In genomic region chr14:89479802-89480201, GRCh38 we compare ENCODE assay signal across 22 cellular contexts.
DNase-seq lines count a peak whose midpoint lies in the region; ATAC-seq and TF ChIP-seq lines count a peak whose summit lies in the region.
"Had no signal": no experiment of that assay in that cellular context is flagged by ENCODE, and none has a peak within 500 bp of the region (broad histone marks: within the 10 kb centered on the region; RNA-seq: fewer than 3 reads in every experiment).

No MANE protein-coding gene starts in this region.

- H3K27me3 ChIP-seq in right atrium auricular region: no peaks in the 10 kb centered on the region
- H3K27me3 ChIP-seq: tibial artery had no signal

- no peaks in the 10 kb centered on the region for H3K27me3 Mint-ChIP-seq in natural killer cell (ENCODE audit: low read depth in 2 of 2)
- no peaks in the 10 kb centered on the region for H3K27me3 Mint-ChIP-seq in natural killer cell treated with Interleukin-12 subunit alpha and Interleukin-12 subunit beta and Interleukin-15 and Interleukin-18, amount 100 ng/mL, for 72 hours
- H3K27me3 Mint-ChIP-seq: activated CD8-positive, alpha-beta memory T cell treated with anti-CD3 and anti-CD28 coated beads, Interleukin-2, amount 10 ng/mL, durations not matched to agents 7 days and 5 days; CD4-positive, alpha-beta memory T cell had no signal

- in situ Hi-C loops in GM13976 (cut with MboI; ENCODE audit: low sequenced_read_pairs, unreplicated experiment): no loop called here

- ATAC-seq in natural killer cell: no peak
- no peak for ATAC-seq in natural killer cell treated with Interleukin-12 subunit alpha and Interleukin-12 subunit beta and Interleukin-15 and Interleukin-18, amount 100 ng/mL, for 72 hours
- ATAC-seq in HG03139 (IDR thresholded peaks at IDR 0.05; ENCODE audit: unreplicated experiment): no peak
- no peak for ATAC-seq in HG03045 (IDR thresholded peaks at IDR 0.05; ENCODE audit: unreplicated experiment)
- ATAC-seq: A549; activated CD8-positive, alpha-beta memory T cell treated with anti-CD3 and anti-CD28 coated beads, Interleukin-2, amount 10 ng/mL, durations not matched to agents 7 days and 5 days; left colon had no signal

- H3K9me3 Mint-ChIP-seq in natural killer cell: no peaks in the 10 kb centered on the region
- H3K9me3 Mint-ChIP-seq in natural killer cell treated with Interleukin-12 subunit alpha and Interleukin-12 subunit beta and Interleukin-15 and Interleukin-18, amount 100 ng/mL, for 72 hours: no peaks in the 10 kb centered on the region
- H3K9me3 Mint-ChIP-seq: CD4-positive, alpha-beta memory T cell had no signal

- peak overlapping the region; percentile 31 to 40 for H3K27ac Mint-ChIP-seq in natural killer cell
- H3K27ac Mint-ChIP-seq in natural killer cell treated with Interleukin-12 subunit alpha and Interleukin-12 subunit beta and Interleukin-15 and Interleukin-18, amount 100 ng/mL, for 72 hours: no peak overlapping the region
- H3K27ac Mint-ChIP-seq: activated CD8-positive, alpha-beta memory T cell treated with anti-CD3 and anti-CD28 coated beads, Interleukin-2, amount 10 ng/mL, durations not matched to agents 7 days and 5 days had no signal

- DNase-seq in natural killer cell (no peak), SIG-M5 (lab: John Stamatoyannopoulos, UW) (peak; percentile 37), fibroblast of pulmonary artery (ENCODE audit: low read depth) (peak; percentile 36), GM13976 (ENCODE audit: low spot score) (no peak), right atrium auricular region (ENCODE audit: low spot score) (no peak)
- no peak for DNase-seq in natural killer cell treated with Interleukin-12 subunit alpha and Interleukin-12 subunit beta and Interleukin-15 and Interleukin-18, amount 100 ng/mL, for 72 hours (ENCODE audit: low spot score)
- DNase-seq: activated CD8-positive, alpha-beta memory T cell treated with anti-CD3 and anti-CD28 coated beads, Interleukin-2, amount 10 ng/mL, durations not matched to agents 7 days and 5 days; amniotic stem cell; CD4-positive, alpha-beta memory T cell; DMS79 treated with DMSO at 0.1 percent for 48 hours; foreskin fibroblast; left colon; MM.1S; NCI-H2029 treated with DMSO at 0.1 percent for 48 hours; NCI-H524 treated with DMSO at 0.1 percent for 48 hours; stimulated activated CD4-positive, alpha-beta T cell treated with anti-CD3 and anti-CD28 coated beads, Interleukin-15, amount 100 ng/mL, for 24 hours; stimulated activated naive CD4-positive, alpha-beta T cell; T-helper 9 cell had no signal

- H3K27ac ChIP-seq in right atrium auricular region: peak overlapping the region in 1 of 2 donors; percentile 78
- H3K27ac ChIP-seq: A549, tibial artery had no signal

- intact Hi-C loops in natural killer cell (cut with micrococcal nuclease): no loop called here

- H3K36me3 ChIP-seq in right atrium auricular region: no peaks in the 10 kb centered on the region
- H3K36me3 ChIP-seq: tibial artery had no signal

- H3K4me1 Mint-ChIP-seq in natural killer cell: peaks cover 40 to 41% of the 10 kb centered on the region in 2 donors
- H3K4me1 Mint-ChIP-seq in natural killer cell treated with Interleukin-12 subunit alpha and Interleukin-12 subunit beta and Interleukin-15 and Interleukin-18, amount 100 ng/mL, for 72 hours (ENCODE audit: low read depth in 2 of 2): peaks cover 4 to 31% of the 10 kb centered on the region in 2 donors

- TF ChIP-seq CTCF in natural killer cell (IDR thresholded peaks at IDR 0.05) (no peak), fibroblast of pulmonary artery (IDR thresholded peaks at IDR 0.05; ENCODE audit: low read length, missing control alignments) (no peak), GM13976 (IDR thresholded peaks at IDR 0.05; ENCODE audit: borderline replicate concordance, control extremely low read depth, extremely low read depth, insufficient read depth, missing control alignments) (no peak), right atrium auricular region (IDR thresholded peaks at IDR 0.05) (no peak)

- H3K4me3 ChIP-seq in fibroblast of pulmonary artery (replicated peaks; ENCODE audit: low read depth, low read length) (no peak overlapping the region), right atrium auricular region (no peak overlapping the region)
- H3K4me3 ChIP-seq: A549, tibial artery had no signal

- H3K36me3 Mint-ChIP-seq in natural killer cell: no peaks in the 10 kb centered on the region
- H3K36me3 Mint-ChIP-seq in natural killer cell treated with Interleukin-12 subunit alpha and Interleukin-12 subunit beta and Interleukin-15 and Interleukin-18, amount 100 ng/mL, for 72 hours: no peaks in the 10 kb centered on the region

- H3K4me1 ChIP-seq in right atrium auricular region: peaks cover 0 to 11% of the 10 kb centered on the region in 2 donors
- H3K4me1 ChIP-seq: A549 had no signal

- H3K9me3 ChIP-seq in right atrium auricular region: no peaks in the 10 kb centered on the region
- H3K9me3 ChIP-seq: A549, tibial artery had no signal

- H3K4me3 Mint-ChIP-seq in natural killer cell: no peak overlapping the region
- H3K4me3 Mint-ChIP-seq in natural killer cell treated with Interleukin-12 subunit alpha and Interleukin-12 subunit beta and Interleukin-15 and Interleukin-18, amount 100 ng/mL, for 72 hours: no peak overlapping the region
- H3K4me3 Mint-ChIP-seq: activated CD8-positive, alpha-beta memory T cell treated with anti-CD3 and anti-CD28 coated beads, Interleukin-2, amount 10 ng/mL, durations not matched to agents 7 days and 5 days; CD4-positive, alpha-beta memory T cell had no signal

Comparison
In these comparisons a context has a peak if more than half of its experiments do, and no peak if none do; other contexts are left out.
1. H3K27ac Mint-ChIP-seq: peak in natural killer cell (2 of 2); none in natural killer cell treated with Interleukin-12 subunit alpha and Interleukin-12 subunit beta and Interleukin-15 and Interleukin-18, amount 100 ng/mL, for 72 hours (0 of 2).
2. DNase-seq: peak in SIG-M5 (single experiment) and fibroblast of pulmonary artery (single experiment); none in natural killer cell (single experiment), natural killer cell treated with Interleukin-12 subunit alpha and Interleukin-12 subunit beta and Interleukin-15 and Interleukin-18, amount 100 ng/mL, for 72 hours (single experiment), GM13976 (single experiment) and right atrium auricular region (single experiment).